In genomic region chr13:23599083-23599925, GRCh38 we compare ENCODE assay signal across 1 cellular context.
A peak's percentile ranks its signal among the peaks of the same experiment; 100 is the strongest.
TF ChIP-seq lines count a peak whose summit lies in the region.

No MANE protein-coding gene starts in this region.

TF ChIP-seq in HepG2, 621 proteins besides CTCF, POLR2A, EP300 and RAD21 (continued from another document and continues in another):
- TF ChIP-seq NCOA2 (CRISPR knock-in tag; IDR thresholded peaks at IDR 0.05) (peak; percentile 85), ISL2 (CRISPR knock-in tag; IDR thresholded peaks at IDR 0.05) (peak; percentile 91), ZBTB46 (CRISPR knock-in tag; IDR thresholded peaks at IDR 0.05; ENCODE audit: borderline replicate concordance) (no peak), ZNF746 (CRISPR knock-in tag; IDR thresholded peaks at IDR 0.05) (no peak), CERS6 (CRISPR knock-in tag; IDR thresholded peaks at IDR 0.05) (no peak), FLYWCH1 (CRISPR knock-in tag; IDR thresholded peaks at IDR 0.05) (no peak), PAXIP1 (CRISPR knock-in tag; conservative IDR thresholded peaks at IDR 0.05) (peak; percentile 86), ZNF12 (CRISPR knock-in tag; IDR thresholded peaks at IDR 0.05) (0 out of 2 replicates have a peak, but pooled peaks have one; percentile 18), ATF3 (CRISPR knock-in tag; IDR thresholded peaks at IDR 0.05) (peak; percentile 75; the same call in 1 of the 2 replicates), RAD51 (IDR thresholded peaks at IDR 0.05; ENCODE audit: borderline replicate concordance) (no peak), DNMT1 (CRISPR knock-in tag; IDR thresholded peaks at IDR 0.05) (no peak), JUND (CRISPR knock-in tag; IDR thresholded peaks at IDR 0.05) (peak; percentile 90), ZBTB38 (CRISPR knock-in tag; IDR thresholded peaks at IDR 0.05) (no peak), CEBPG (CRISPR knock-in tag; IDR thresholded peaks at IDR 0.05) (peak; percentile 52; the same call in 1 of the 2 replicates), ZNF362 (CRISPR knock-in tag; IDR thresholded peaks at IDR 0.05; ENCODE audit: borderline replicate concordance) (no peak), GATA4 (IDR thresholded peaks at IDR 0.05; ENCODE audit: borderline replicate concordance, low read depth) (peak; percentile 93), FOXA1 (IDR thresholded peaks at IDR 0.05) (peak; percentile 92), FOXA1 (CRISPR knock-in tag; IDR thresholded peaks at IDR 0.05) (peak; percentile 87), KMT2B (CRISPR knock-in tag; IDR thresholded peaks at IDR 0.05) (no peak), SKI (IDR thresholded peaks at IDR 0.05; ENCODE audit: partially characterized antibody) (peak; percentile 42), SALL1 (CRISPR knock-in tag; IDR thresholded peaks at IDR 0.05) (peak; percentile 17; the same call in 1 of the 2 replicates), ZNF446 (CRISPR knock-in tag; IDR thresholded peaks at IDR 0.05) (no peak), ZSCAN5A (CRISPR knock-in tag; IDR thresholded peaks at IDR 0.05; ENCODE audit: borderline replicate concordance) (peak; percentile 53; the same call in 1 of the 2 replicates), ZNF510 (CRISPR knock-in tag; IDR thresholded peaks at IDR 0.05; ENCODE audit: low read depth) (no peak), POLR2G (IDR thresholded peaks at IDR 0.05; ENCODE audit: low read depth, low read length) (no peak), MTERF4 (CRISPR knock-in tag; IDR thresholded peaks at IDR 0.05) (no peak), SALL2 (CRISPR knock-in tag; IDR thresholded peaks at IDR 0.05) (no peak), ZBTB37 (CRISPR knock-in tag; IDR thresholded peaks at IDR 0.05) (no peak), SMARCC2 (IDR thresholded peaks at IDR 0.05) (no peak), PHF5A (CRISPR knock-in tag; IDR thresholded peaks at IDR 0.05; ENCODE audit: low read depth, unreplicated experiment) (no peak), POLR2AphosphoS5 (IDR thresholded peaks at IDR 0.05; ENCODE audit: low read depth, low read length) (no peak), ZNF614 (CRISPR knock-in tag; IDR thresholded peaks at IDR 0.05; ENCODE audit: borderline replicate concordance) (no peak), NR2F2 (IDR thresholded peaks at IDR 0.05; ENCODE audit: borderline replicate concordance, low read depth) (peak; percentile 41; the same call in 1 of the 2 replicates), ZNF275 (CRISPR knock-in tag; IDR thresholded peaks at IDR 0.05; ENCODE audit: borderline replicate concordance) (no peak), ZNF468 (CRISPR knock-in tag; IDR thresholded peaks at IDR 0.05) (no peak), SNAI1 (CRISPR knock-in tag; IDR thresholded peaks at IDR 0.05; ENCODE audit: borderline replicate concordance) (0 out of 2 replicates have a peak, but pooled peaks have one; percentile 36), FOXP1 (IDR thresholded peaks at IDR 0.05) (no peak), FOXP1 (CRISPR knock-in tag; IDR thresholded peaks at IDR 0.05) (0 out of 2 replicates have a peak, but pooled peaks have one; percentile 33), ZBTB10 (CRISPR knock-in tag; IDR thresholded peaks at IDR 0.05; ENCODE audit: borderline replicate concordance) (no peak), HDAC2 (CRISPR knock-in tag; IDR thresholded peaks at IDR 0.05) (peak; percentile 59; the same call in 1 of the 2 replicates), NR2C2 (CRISPR knock-in tag; IDR thresholded peaks at IDR 0.05; ENCODE audit: borderline replicate concordance) (no peak), SAP130 (CRISPR knock-in tag; IDR thresholded peaks at IDR 0.05; ENCODE audit: low read depth) (peak; percentile 46), ZNF230 (CRISPR knock-in tag; IDR thresholded peaks at IDR 0.05) (no peak), TARDBP (CRISPR knock-in tag; IDR thresholded peaks at IDR 0.05) (peak; percentile 69; the same call in 1 of the 2 replicates), ADNP (CRISPR knock-in tag; IDR thresholded peaks at IDR 0.05) (no peak), FOXO1 (CRISPR knock-in tag; IDR thresholded peaks at IDR 0.05) (peak; percentile 40; the same call in 1 of the 2 replicates), HMG20B (CRISPR knock-in tag; conservative IDR thresholded peaks at IDR 0.05) (peak; percentile 42; the same call in 1 of the 2 replicates), HDAC1 (CRISPR knock-in tag; IDR thresholded peaks at IDR 0.05) (peak; percentile 41; the same call in 1 of the 2 replicates), AKAP8 (CRISPR knock-in tag; IDR thresholded peaks at IDR 0.05) (no peak), ZNF276 (CRISPR knock-in tag; IDR thresholded peaks at IDR 0.05; ENCODE audit: low read depth) (no peak), NFYC (CRISPR knock-in tag; IDR thresholded peaks at IDR 0.05) (peak; percentile 73), ZNF557 (CRISPR knock-in tag; IDR thresholded peaks at IDR 0.05) (no peak), RXRB (CRISPR knock-in tag; IDR thresholded peaks at IDR 0.05; ENCODE audit: borderline replicate concordance) (peak; percentile 80; the same call in 1 of the 2 replicates), ZNF205 (CRISPR knock-in tag; IDR thresholded peaks at IDR 0.05) (no peak)
